ENCODE assay signal across 13 cellular contexts in the genomic region with DNA sequence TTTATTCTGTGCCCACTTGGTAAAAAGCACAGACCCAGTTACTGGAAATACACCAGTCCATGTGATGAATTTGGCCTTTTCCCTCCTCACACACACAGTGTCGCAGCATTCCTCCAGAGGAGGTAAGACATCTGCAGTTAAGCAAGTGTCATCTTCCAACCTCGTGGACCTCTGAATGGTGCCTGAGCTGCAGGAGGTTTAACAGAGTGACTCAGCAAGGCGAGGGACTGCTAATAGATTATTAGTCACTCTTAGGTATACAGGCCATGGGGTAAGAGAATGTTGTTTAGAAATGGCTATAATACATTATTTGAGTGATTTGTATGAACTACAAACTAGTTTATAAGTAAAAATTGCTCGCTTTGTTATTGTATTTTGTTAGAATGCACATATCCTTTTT. TPM values are rescaled to one million over a fixed set of nuclear protein-coding genes. Genes with fewer than 3 reads are reported as not detected.
DNase-seq lines count a peak whose midpoint lies in the region; ATAC-seq and TF ChIP-seq lines count a peak whose summit lies in the region.
"Had no signal": no experiment of that assay in that cellular context is flagged by ENCODE, and none has a peak within 500 bp of the region (broad histone marks: within the 10 kb centered on the region; RNA-seq: fewer than 3 reads in every experiment).

No MANE protein-coding gene starts in this region.

- H3K36me3 ChIP-seq in PC-3 (ENCODE audit: low read depth, low read length), result no peaks in the 10 kb centered on the region
- H3K36me3 ChIP-seq in psoas muscle (ENCODE audit: insufficient read depth in 1 of 2, low read depth in 1 of 2), result no peaks in the 10 kb centered on the region
- H3K36me3 ChIP-seq in naive thymus-derived CD4-positive, alpha-beta T cell (ENCODE audit: control insufficient read depth in 2 of 3, insufficient read depth in 3 of 3, low read length in 3 of 3), result no peaks in the 10 kb centered on the region

- H3K27me3 ChIP-seq in PC-3 (ENCODE audit: low read length) (no peaks in the 10 kb centered on the region), psoas muscle (ENCODE audit: insufficient read depth in 3 of 3, low read length in 2 of 3) (peaks cover 0 to 3% (median 1%) of the 10 kb centered on the region in 3 donors)
- H3K27me3 ChIP-seq in naive thymus-derived CD4-positive, alpha-beta T cell (ENCODE audit: control insufficient read depth in 2 of 2, insufficient read depth in 2 of 2, low read length in 2 of 2), result no peaks in the 10 kb centered on the region

- H3K27me3 Mint-ChIP-seq in naive thymus-derived CD4-positive, alpha-beta T cell, result peaks cover 0 to 9% (median 7%) of the 10 kb centered on the region in 5 donors
- H3K27me3 Mint-ChIP-seq in T-cell, result peaks cover 0 to 5% of the 10 kb centered on the region in 2 donors
- H3K27me3 Mint-ChIP-seq: activated naive CD8-positive, alpha-beta T cell treated with anti-CD3 and anti-CD28 coated beads, Interleukin-2, amount 10 ng/mL, durations not matched to agents 7 days and 5 days had no signal

- H3K4me1 ChIP-seq in PC-3 (ENCODE audit: insufficient read depth, low read length), result peaks cover 20% of the 10 kb centered on the region
- peaks cover 13% of the 10 kb centered on the region for H3K4me1 ChIP-seq in psoas muscle
- H3K4me1 ChIP-seq in naive thymus-derived CD4-positive, alpha-beta T cell (ENCODE audit: control insufficient read depth in 2 of 2, insufficient read depth in 2 of 2, low read length in 2 of 2), result no peaks in the 10 kb centered on the region

- POLR2A ChIA-PET in PC-3 (lab: Charles Lee; ENCODE audit: unreplicated experiment) (no interaction called here), T-cell (lab: Charles Lee) (no interaction called here)
- POLR2A ChIA-PET in naive thymus-derived CD4-positive, alpha-beta T cell (lab: Charles Lee), result no interaction called here

- H3K9ac ChIP-seq in PC-3 (ENCODE audit: low read length), result 0 out of 2 replicates have a peak overlapping the region, but pooled peaks have one; percentile 10

- H3K27ac ChIP-seq in PC-3 (ENCODE audit: low read length) (peak overlapping the region; percentile 63), psoas muscle (peak overlapping the region; percentile 61)
- no peak overlapping the region for H3K27ac ChIP-seq in naive thymus-derived CD4-positive, alpha-beta T cell (ENCODE audit: low read depth, low read length)

- H3K36me3 Mint-ChIP-seq in naive thymus-derived CD4-positive, alpha-beta T cell, result peaks cover 0 to 13% (median 0%) of the 10 kb centered on the region in 5 donors
- H3K36me3 Mint-ChIP-seq in T-cell, result no peaks in the 10 kb centered on the region
- H3K36me3 Mint-ChIP-seq: activated naive CD8-positive, alpha-beta T cell treated with anti-CD3 and anti-CD28 coated beads, Interleukin-2, amount 10 ng/mL, durations not matched to agents 7 days and 5 days had no signal

- no peaks in the 10 kb centered on the region for H4K20me1 ChIP-seq in PC-3 (ENCODE audit: low read length)

- BruUV-seq in PC-3 (replicated peaks; lab: Mats Ljungman, UMichigan), result no TSS peak

- WGBS in psoas muscle, 3 donors, result 55 to 76% (median 68%) methylated on average over 4 of the region's 4 CpGs

- no peaks in the 10 kb centered on the region for H3K9me2 ChIP-seq in PC-3 (replicated peaks; ENCODE audit: low read length)

- CTCF ChIA-PET in PC-3 (lab: Charles Lee) (interaction anchor here (1.8 kb wide), 1 partner anchor 33 kb away, joined by 6 read pairs; no protein-coding TSS in a partner anchor), T-cell (lab: Charles Lee) (interaction anchor here (0.9 to 1.1 kb wide), 2 partner anchors 48 to 107 kb away, joined by 3 read pairs; no protein-coding TSS in a partner anchor)
- CTCF ChIA-PET in naive thymus-derived CD4-positive, alpha-beta T cell (lab: Charles Lee), result interaction anchor here (1.2 to 1.6 kb wide), 2 partner anchors 103 to 116 kb away, joined by 3 to 5 read pairs; a partner anchor contains a TSS

- H2AFZ ChIP-seq in PC-3 (ENCODE audit: low read length), result peak overlapping the region; percentile 60

- H3F3A ChIP-seq in PC-3 (ENCODE audit: low read length, unreplicated experiment), result no peaks in the 10 kb centered on the region

- intact Hi-C loops in PC-3 (cut with micrococcal nuclease), result loop anchor here (1.0 to 2.0 kb wide), 2 partner anchors 83 to 247 kb away; no protein-coding TSS in a partner anchor
- intact Hi-C loops in psoas muscle (cut with DNase I), result loop anchor here in 1 of 2 donors (5.0 kb wide), 1 partner anchor 81 kb away; no protein-coding TSS in a partner anchor
- intact Hi-C loops in naive thymus-derived CD4-positive, alpha-beta T cell (cut with micrococcal nuclease), result no loop called here

- H3K4me2 ChIP-seq in PC-3 (ENCODE audit: low read length), result peak overlapping the region; percentile 59

- no peak for DNase-seq in activated CD4-positive, CD25-positive, alpha-beta regulatory T cell treated with anti-CD3 and anti-CD28 coated beads, Interleukin-2, amount 50 U/mL, for 72 hours
- DNase-seq in PC-3 (peak; percentile 92), epithelial cell of esophagus (ENCODE audit: low read depth) (peak; percentile 91), psoas muscle (peak in 1 of 2 donors; percentile 22), NCI-H1105 treated with DMSO at 0.1 percent for 48 hours (lab: John Stamatoyannopoulos, UW) (no peak), T-cell (no peak)
- no peak for DNase-seq in naive thymus-derived CD4-positive, alpha-beta T cell
- DNase-seq: activated CD4-positive, alpha-beta T cell treated with anti-CD3 and anti-CD28 coated beads, Interleukin-2, amount 50 U/mL, for 1 hour; activated naive CD8-positive, alpha-beta T cell treated with anti-CD3 and anti-CD28 coated beads, Interleukin-2, amount 10 ng/mL, durations not matched to agents 7 days and 5 days; effector CD8-positive, alpha-beta T cell; Kasumi-1 had no signal

- H3K27ac Mint-ChIP-seq in naive thymus-derived CD4-positive, alpha-beta T cell, result no peak overlapping the region
- H3K27ac Mint-ChIP-seq in T-cell, result no peak overlapping the region
- H3K27ac Mint-ChIP-seq: activated naive CD8-positive, alpha-beta T cell treated with anti-CD3 and anti-CD28 coated beads, Interleukin-2, amount 10 ng/mL, durations not matched to agents 7 days and 5 days; nephron had no signal

- H3K79me2 ChIP-seq in PC-3 (ENCODE audit: low read length), result no peaks in the 10 kb centered on the region

- ATAC-seq in activated CD4-positive, CD25-positive, alpha-beta regulatory T cell treated with anti-CD3 and anti-CD28 coated beads, Interleukin-2, amount 50 U/mL, for 24 hours, result peak; percentile 83
- peak; percentile 99 for ATAC-seq in PC-3
- peak; percentile 97 to 99 (median 98) for ATAC-seq in psoas muscle
- ATAC-seq in naive thymus-derived CD4-positive, alpha-beta T cell, result no peak
- no peak for ATAC-seq in T-cell (replicated peaks in 1 of 4)

- H3K4me1 Mint-ChIP-seq in naive thymus-derived CD4-positive, alpha-beta T cell, result peaks cover 0 to 14% (median 0%) of the 10 kb centered on the region in 7 donors
- peaks cover 0 to 2% (median 0%) of the 10 kb centered on the region in 3 donors for H3K4me1 Mint-ChIP-seq in T-cell
- H3K4me1 Mint-ChIP-seq: activated naive CD8-positive, alpha-beta T cell treated with anti-CD3 and anti-CD28 coated beads, Interleukin-2, amount 10 ng/mL, durations not matched to agents 7 days and 5 days; nephron had no signal

- TF ChIP-seq CTCF in PC-3 (conservative IDR thresholded peaks at IDR 0.05; ENCODE audit: low read depth, low read length), result no peak
- TF ChIP-seq CTCF in epithelial cell of esophagus (IDR thresholded peaks at IDR 0.05; ENCODE audit: insufficient read depth, low read depth, low read length, missing control alignments), result no peak
- TF ChIP-seq CTCF in psoas muscle (IDR thresholded peaks at IDR 0.05), result no peak

- peaks cover 0 to 11% (median 3%) of the 10 kb centered on the region in 11 donors for H3K9me3 Mint-ChIP-seq in naive thymus-derived CD4-positive, alpha-beta T cell
- H3K9me3 Mint-ChIP-seq in T-cell, result peaks cover 0 to 3% (median 0%) of the 10 kb centered on the region in 3 donors
- H3K9me3 Mint-ChIP-seq: nephron had no signal

- H3K4me3 ChIP-seq in PC-3 (ENCODE audit: low read length) (no peak overlapping the region), epithelial cell of esophagus (ENCODE audit: low read length) (no peak overlapping the region), psoas muscle (no peak overlapping the region)
- H3K4me3 ChIP-seq in naive thymus-derived CD4-positive, alpha-beta T cell (ENCODE audit: low read length), result no peak overlapping the region

- H3K9me3 ChIP-seq in PC-3 (ENCODE audit: low read length) (no peaks in the 10 kb centered on the region), psoas muscle (peaks cover 1% of the 10 kb centered on the region)
- no peaks in the 10 kb centered on the region for H3K9me3 ChIP-seq in naive thymus-derived CD4-positive, alpha-beta T cell (ENCODE audit: control insufficient read depth in 2 of 3, low read length in 3 of 3)

- no peak overlapping the region for H3K4me3 Mint-ChIP-seq in naive thymus-derived CD4-positive, alpha-beta T cell
- no peak overlapping the region for H3K4me3 Mint-ChIP-seq in T-cell
- H3K4me3 Mint-ChIP-seq: activated naive CD8-positive, alpha-beta T cell treated with anti-CD3 and anti-CD28 coated beads, Interleukin-2, amount 10 ng/mL, durations not matched to agents 7 days and 5 days; nephron had no signal

RNA-seq across cellular contexts. Expression of a gene that starts 8.6 kb away (rescaled TPM):
- total RNA-seq in PC-3 (2014; rRNA removed) (8.4 and 12.3 TPM in 2 replicates), psoas muscle (10 to 100 TPM; 10.3 to 21.6 (median 13.7) TPM), T-cell (10 to 100 TPM; 13.3 to 17.6 (median 14.9) TPM)
- polyA plus RNA-seq in psoas muscle, result 1 to 10 TPM; 2.7 to 3.7 (median 3.3) TPM
- total RNA-seq in naive thymus-derived CD4-positive, alpha-beta T cell, result 10 to 100 TPM in 4 of 5 experiments, 1 to 10 TPM in 1; 8.8 to 23.0 (median 17.1) TPM
- 10 to 100 TPM; 15.7 to 16.2 TPM for polyA plus RNA-seq in naive thymus-derived CD4-positive, alpha-beta T cell

Comparison
In these comparisons a context has a peak if more than half of its experiments do, and no peak if none do; other contexts are left out.
1. ATAC-seq: peak in activated CD4-positive, CD25-positive, alpha-beta regulatory T cell treated with anti-CD3 and anti-CD28 coated beads, Interleukin-2, amount 50 U/mL, for 24 hours (2 of 2), PC-3 (single experiment) and psoas muscle (4 of 4); none in naive thymus-derived CD4-positive, alpha-beta T cell (single experiment) and T-cell (0 of 4).
2. DNase-seq: peak in PC-3 (single experiment) and epithelial cell of esophagus (single experiment); none in activated CD4-positive, CD25-positive, alpha-beta regulatory T cell treated with anti-CD3 and anti-CD28 coated beads, Interleukin-2, amount 50 U/mL, for 72 hours (single experiment), NCI-H1105 treated with DMSO at 0.1 percent for 48 hours (single experiment), naive thymus-derived CD4-positive, alpha-beta T cell (0 of 9) and T-cell (0 of 34).